ENCODE assay signal across 30 cellular contexts in genomic region chr19:17070912-17071311, GRCh38. TPM values are rescaled to one million over a fixed set of nuclear protein-coding genes. Genes with fewer than 3 reads are reported as not detected.
"Had no signal": no experiment of that assay in that cellular context is flagged by ENCODE, and none has a peak within 500 bp of the region (broad histone marks: within the 10 kb centered on the region; RNA-seq: fewer than 3 reads in every experiment).

No MANE protein-coding gene starts in this region.

- H3K27ac Mint-ChIP-seq: activated CD8-positive, alpha-beta T cell treated with anti-CD3 and anti-CD28 coated beads for 36 hours; activated naive CD8-positive, alpha-beta T cell treated with anti-CD3 and anti-CD28 coated beads, Interleukin-2, amount 10 ng/mL, durations not matched to agents 7 days and 5 days; activated T-cell treated with anti-CD3 and anti-CD28 coated beads, Interleukin-2, amount 50 U/mL, for 72 hours; T-helper 2 cell treated with Interferon-gamma antibody and Interleukin-4, amounts not matched to agents 5 μg/mL and 100 μg/mL, for 36 hours had no signal

- DNase-seq: activated CD4-positive, CD25-positive, alpha-beta regulatory T cell treated with anti-CD3 and anti-CD28 coated beads, Interleukin-2, amount 50 U/mL, for 72 hours; activated CD8-positive, alpha-beta memory T cell treated with anti-CD3 and anti-CD28 coated beads, Interleukin-2, amount 50 U/mL, for 4 hours; activated CD8-positive, alpha-beta T cell treated with anti-CD3 and anti-CD28 coated beads for 36 hours; activated gamma-delta T cell treated with Interleukin-2 at 50 U/mL for 16 hours; activated naive CD4-positive, alpha-beta T cell treated with anti-CD3 and anti-CD28 coated beads, Interleukin-2, amount 50 U/mL, for 16 hours; activated naive CD8-positive, alpha-beta T cell treated with anti-CD3 and anti-CD28 coated beads, Interleukin-2, amount 10 ng/mL, durations not matched to agents 7 days and 5 days; activated T-cell treated with anti-CD3 and anti-CD28 coated beads, Interleukin-2, amount 50 U/mL, for 72 hours; adrenal gland; anterior cingulate cortex; caudate nucleus; KG1; NCI-H1092 treated with DMSO at 0.1 percent for 48 hours; NCI-H1417 treated with DMSO at 0.1 percent for 48 hours; NCI-H1694; NCI-H2029; NCI-H2107; NCI-H226; NCI-H510A; NCI-H526 treated with DMSO at 0.1 percent for 48 hours; NCI-H82; OCI-M1; Right ventricle myocardium superior; RPMI8226; SJCRH30; SK-N-SH; SW 1271 had no signal

- H3K9me3 ChIP-seq: adrenal gland, breast epithelium, SJCRH30, SK-N-SH had no signal

- H3K27me3 Mint-ChIP-seq: activated CD8-positive, alpha-beta T cell treated with anti-CD3 and anti-CD28 coated beads for 36 hours; activated naive CD8-positive, alpha-beta T cell treated with anti-CD3 and anti-CD28 coated beads, Interleukin-2, amount 10 ng/mL, durations not matched to agents 7 days and 5 days had no signal

- H3K9me3 Mint-ChIP-seq: activated CD8-positive, alpha-beta T cell treated with anti-CD3 and anti-CD28 coated beads for 36 hours; activated naive CD8-positive, alpha-beta T cell treated with anti-CD3 and anti-CD28 coated beads, Interleukin-2, amount 10 ng/mL, durations not matched to agents 7 days and 5 days; activated T-cell treated with anti-CD3 and anti-CD28 coated beads, Interleukin-2, amount 50 U/mL, for 72 hours; activated T-helper 2 cell treated with anti-CD3 and anti-CD28 coated beads, Interferon-gamma antibody, Interleukin-2, Interleukin-4, amounts not matched to agents 10 μg/mL and 5 μg/mL and 100 μg/mL, durations not matched to agents 14 hours and 24 hours and 36 hours; T-helper 2 cell treated with Interferon-gamma antibody and Interleukin-4, amounts not matched to agents 5 μg/mL and 100 μg/mL, for 36 hours had no signal

- H3K4me1 ChIP-seq: SJCRH30 had no signal

- H3K36me3 ChIP-seq: adrenal gland, breast epithelium had no signal

- H3K27me3 ChIP-seq: adrenal gland, breast epithelium, SJCRH30 had no signal

- H3K4me3 Mint-ChIP-seq: activated CD8-positive, alpha-beta T cell treated with anti-CD3 and anti-CD28 coated beads for 36 hours; activated naive CD8-positive, alpha-beta T cell treated with anti-CD3 and anti-CD28 coated beads, Interleukin-2, amount 10 ng/mL, durations not matched to agents 7 days and 5 days; activated T-cell treated with anti-CD3 and anti-CD28 coated beads, Interleukin-2, amount 50 U/mL, for 72 hours; T-helper 2 cell treated with Interferon-gamma antibody and Interleukin-4, amounts not matched to agents 5 μg/mL and 100 μg/mL, for 36 hours had no signal

- H3K27ac ChIP-seq: adrenal gland, breast epithelium, SJCRH30 had no signal

- H3K4me3 ChIP-seq: adrenal gland, breast epithelium, SJCRH30 had no signal

- ATAC-seq: activated CD8-positive, alpha-beta T cell treated with anti-CD3 and anti-CD28 coated beads for 36 hours; activated T-cell treated with anti-CD3 and anti-CD28 coated beads, Interleukin-2, amount 50 U/mL, for 72 hours; Panc1 had no signal

RNA-seq across cellular contexts. Expression of gene CPAMD8, which starts 44.3 kb away (rescaled TPM):
- total RNA-seq: activated CD8-positive, alpha-beta T cell treated with anti-CD3 and anti-CD28 coated beads for 36 hours had no signal
